ENCODE assay signal across 27 cellular contexts in genomic region chr3:88712552-88712951, GRCh38.
"Had no signal": no experiment of that assay in that cellular context is flagged by ENCODE, and none has a peak within 500 bp of the region (broad histone marks: within the 10 kb centered on the region; RNA-seq: fewer than 3 reads in every experiment).

No MANE protein-coding gene starts in this region.

- ATAC-seq: activated CD8-positive, alpha-beta T cell treated with anti-CD3 and anti-CD28 coated beads, Interleukin-2, amount 10 ng/mL, durations not matched to agents 7 days and 5 days; body of pancreas; K562; PC-3 had no signal

- H3K4me3 ChIP-seq: ascending aorta, body of pancreas, cardiac muscle cell, K562, Peyer's patch, SK-N-MC had no signal

- H3K27ac Mint-ChIP-seq: activated CD4-positive, alpha-beta T cell treated with anti-CD3 and anti-CD28 coated beads, Interleukin-2, amount 10 ng/mL, durations not matched to agents 7 days and 5 days; activated CD8-positive, alpha-beta T cell treated with anti-CD3 and anti-CD28 coated beads, Interleukin-2, amount 10 ng/mL, durations not matched to agents 7 days and 5 days; activated naive CD4-positive, alpha-beta T cell treated with anti-CD3 and anti-CD28 coated beads, Interleukin-2, amount 50 U/mL, for 24 hours; activated naive CD8-positive, alpha-beta T cell treated with anti-CD3 and anti-CD28 coated beads, Interleukin-2, amount 10 ng/mL, durations not matched to agents 7 days and 5 days; activated T-cell treated with anti-CD3 and anti-CD28 coated beads, Interleukin-2, amount 50 U/mL, for 24 hours; activated T-helper 2 cell treated with anti-CD3 and anti-CD28 coated beads, Interferon-gamma antibody, Interleukin-2, Interleukin-4, amounts not matched to agents 10 μg/mL and 5 μg/mL and 100 μg/mL, durations not matched to agents 14 hours and 24 hours and 36 hours; T-helper 2 cell treated with Interferon-gamma antibody and Interleukin-4, amounts not matched to agents 5 μg/mL and 100 μg/mL, for 36 hours had no signal

- H3K4me1 ChIP-seq: ascending aorta, body of pancreas, Peyer's patch had no signal

- H3K27me3 ChIP-seq: ascending aorta, body of pancreas, cardiac muscle cell, Peyer's patch had no signal

- H3K27me3 Mint-ChIP-seq: activated CD4-positive, alpha-beta T cell treated with anti-CD3 and anti-CD28 coated beads, Interleukin-2, amount 10 ng/mL, durations not matched to agents 7 days and 5 days; activated naive CD4-positive, alpha-beta T cell treated with anti-CD3 and anti-CD28 coated beads, Interleukin-2, amount 50 U/mL, for 24 hours; activated naive CD8-positive, alpha-beta T cell treated with anti-CD3 and anti-CD28 coated beads, Interleukin-2, amount 10 ng/mL, durations not matched to agents 7 days and 5 days; activated T-cell treated with anti-CD3 and anti-CD28 coated beads, Interleukin-2, amount 50 U/mL, for 24 hours had no signal

- H3K36me3 Mint-ChIP-seq: activated naive CD4-positive, alpha-beta T cell treated with anti-CD3 and anti-CD28 coated beads, Interleukin-2, amount 50 U/mL, for 24 hours; activated naive CD8-positive, alpha-beta T cell treated with anti-CD3 and anti-CD28 coated beads, Interleukin-2, amount 10 ng/mL, durations not matched to agents 7 days and 5 days had no signal

- H3K4me1 Mint-ChIP-seq: activated CD4-positive, alpha-beta T cell treated with anti-CD3 and anti-CD28 coated beads, Interleukin-2, amount 10 ng/mL, durations not matched to agents 7 days and 5 days; activated naive CD4-positive, alpha-beta T cell treated with anti-CD3 and anti-CD28 coated beads, Interleukin-2, amount 50 U/mL, for 24 hours; activated naive CD8-positive, alpha-beta T cell treated with anti-CD3 and anti-CD28 coated beads, Interleukin-2, amount 10 ng/mL, durations not matched to agents 7 days and 5 days had no signal

- H3K27ac ChIP-seq: ascending aorta, body of pancreas, cardiac muscle cell, Peyer's patch, SK-N-MC had no signal

- H3K36me3 ChIP-seq: ascending aorta, cardiac muscle cell, Peyer's patch had no signal

- DNase-seq: activated CD4-positive, alpha-beta T cell treated with anti-CD3 and anti-CD28 coated beads, Interleukin-2, amount 10 ng/mL, durations not matched to agents 7 days and 5 days; activated CD4-positive, alpha-beta T cell treated with anti-CD3 and anti-CD28 coated beads, Interleukin-2, amount 50 U/mL, for 48 hours; activated CD8-positive, alpha-beta T cell treated with anti-CD3 and anti-CD28 coated beads, Interleukin-2, amount 10 ng/mL, durations not matched to agents 7 days and 5 days; activated gamma-delta T cell; activated naive CD4-positive, alpha-beta T cell treated with Interleukin-2 at 50 U/mL for 16 hours; activated naive CD8-positive, alpha-beta T cell treated with anti-CD3 and anti-CD28 coated beads, Interleukin-2, amount 10 ng/mL, durations not matched to agents 7 days and 5 days; activated T-cell treated with anti-CD3 and anti-CD28 coated beads, Interleukin-2, amount 50 U/mL, for 24 hours; amygdala; body of pancreas; NCI-H1105; NCI-H1417 treated with DMSO at 0.1 percent for 48 hours; NCI-H187 treated with DMSO at 0.1 percent for 48 hours; NCI-H2081; NCI-H446 treated with DMSO at 0.1 percent for 48 hours; NCI-H524; NK-92 treated with Interleukin-12 subunit alpha and Interleukin-12 subunit beta, amount 100 ng/mL, for 24 hours; Peyer's patch; Right ventricle myocardium superior; RPMI8226 had no signal

- H3K9me3 ChIP-seq: ascending aorta, body of pancreas, Peyer's patch had no signal

- H3K4me3 Mint-ChIP-seq: activated CD4-positive, alpha-beta T cell treated with anti-CD3 and anti-CD28 coated beads, Interleukin-2, amount 10 ng/mL, durations not matched to agents 7 days and 5 days; activated CD8-positive, alpha-beta T cell treated with anti-CD3 and anti-CD28 coated beads, Interleukin-2, amount 10 ng/mL, durations not matched to agents 7 days and 5 days; activated naive CD4-positive, alpha-beta T cell treated with anti-CD3 and anti-CD28 coated beads, Interleukin-2, amount 50 U/mL, for 24 hours; activated naive CD8-positive, alpha-beta T cell treated with anti-CD3 and anti-CD28 coated beads, Interleukin-2, amount 10 ng/mL, durations not matched to agents 7 days and 5 days; activated T-cell treated with anti-CD3 and anti-CD28 coated beads, Interleukin-2, amount 50 U/mL, for 24 hours; T-helper 2 cell treated with Interferon-gamma antibody and Interleukin-4, amounts not matched to agents 5 μg/mL and 100 μg/mL, for 36 hours had no signal

- H3K9me3 Mint-ChIP-seq: activated naive CD4-positive, alpha-beta T cell treated with anti-CD3 and anti-CD28 coated beads, Interleukin-2, amount 50 U/mL, for 24 hours had no signal
